ENCODE assay signal across 1 cellular context in the genomic region with DNA sequence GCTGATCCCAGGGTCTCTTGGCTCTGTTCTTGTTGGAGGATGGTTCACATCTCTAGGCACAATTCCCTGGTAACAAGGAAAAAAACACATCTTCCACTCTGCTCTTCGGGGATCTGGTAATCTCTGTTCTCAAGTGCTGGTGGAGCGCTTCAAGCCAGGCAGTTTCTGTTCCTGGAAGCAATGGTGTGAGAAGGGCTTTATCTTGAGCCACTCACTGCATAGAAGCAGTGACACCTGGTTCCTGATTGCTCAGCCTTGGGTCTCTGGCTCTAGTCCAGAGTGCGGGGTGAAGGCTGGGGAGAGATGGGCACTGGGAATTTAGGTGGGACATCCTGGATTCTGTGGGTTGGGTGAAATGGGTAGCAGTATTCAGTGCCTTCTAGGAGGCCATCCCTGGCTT.
TF ChIP-seq lines count a peak whose summit lies in the region.

No MANE protein-coding gene starts in this region.

TF ChIP-seq in H1, 55 proteins besides CTCF, POLR2A, EP300 and RAD21:
- TF ChIP-seq ZNF274 (IDR thresholded peaks at IDR 0.05; ENCODE audit: borderline replicate concordance, extremely low read depth, low read length) = no peak
- TF ChIP-seq NANOG (IDR thresholded peaks at IDR 0.05; ENCODE audit: insufficient read depth, low read depth, low read length, poor library complexity, severe bottlenecking) = no peak
- TF ChIP-seq SAP30 (IDR thresholded peaks at IDR 0.05; ENCODE audit: insufficient read depth, insufficient replicate concordance, low read length) = no peak
- no peak for TF ChIP-seq TCF12 (IDR thresholded peaks at IDR 0.05; ENCODE audit: low read depth, low read length)
- no peak for TF ChIP-seq CEBPB (IDR thresholded peaks at IDR 0.05; ENCODE audit: low read depth, low read length)
